10 cellular contexts compared by ENCODE assay signal in genomic region chr15:40336129-40337122, GRCh38. TPM values are rescaled to one million over a fixed set of nuclear protein-coding genes. Genes with fewer than 3 reads are reported as not detected.
DNase-seq lines count a peak whose midpoint lies in the region; ATAC-seq and TF ChIP-seq lines count a peak whose summit lies in the region.
"Had no signal": no experiment of that assay in that cellular context is flagged by ENCODE, and none has a peak within 500 bp of the region (broad histone marks: within the 10 kb centered on the region; RNA-seq: fewer than 3 reads in every experiment).

No MANE protein-coding gene starts in this region.

- H3K4me1 ChIP-seq in Loucy (ENCODE audit: insufficient read depth, low read length, poor library complexity, severe bottlenecking) (peaks cover 60% of the 10 kb centered on the region), ascending aorta (peaks cover 53 to 87% of the 10 kb centered on the region in 2 donors)
- peaks cover 0 to 16% of the 10 kb centered on the region in 2 donors for H3K4me1 ChIP-seq in naive thymus-derived CD4-positive, alpha-beta T cell (ENCODE audit: control insufficient read depth in 2 of 2, insufficient read depth in 2 of 2, low read length in 2 of 2)

- no peak overlapping the region for H3K27ac Mint-ChIP-seq in progenitor cell of endocrine pancreas
- H3K27ac Mint-ChIP-seq in naive thymus-derived CD4-positive, alpha-beta T cell, result no peak overlapping the region

- H3K79me2 ChIP-seq in Loucy (ENCODE audit: insufficient read depth, low read length), result peaks cover 19% of the 10 kb centered on the region; the same call in 1 of the 2 replicates

- H3K4me2 ChIP-seq in Loucy (ENCODE audit: low read depth, low read length, poor library complexity, severe bottlenecking), result peak overlapping the region; percentile 49

- no peak for DNase-seq in GM06990 (ENCODE audit: extremely low read depth, insufficient read length)
- no peak for DNase-seq in ascending aorta (ENCODE audit: low spot score in 2 of 2)
- DNase-seq in progenitor cell of endocrine pancreas (ENCODE audit: low spot score, unreplicated experiment), result no peak
- no peak for DNase-seq in NCI-H748 treated with DMSO at 0.1 percent for 48 hours (lab: John Stamatoyannopoulos, UW)
- no peak for DNase-seq in A172 (ENCODE audit: low spot score)
- no peak for DNase-seq in naive thymus-derived CD4-positive, alpha-beta T cell

- H3K27ac ChIP-seq in ascending aorta, result peak overlapping the region; percentile 98 to 99
- H3K27ac ChIP-seq in naive thymus-derived CD4-positive, alpha-beta T cell (ENCODE audit: low read depth, low read length), result no peak overlapping the region

- peaks cover 34% of the 10 kb centered on the region for H3K27me3 Mint-ChIP-seq in progenitor cell of endocrine pancreas
- no peaks in the 10 kb centered on the region for H3K27me3 Mint-ChIP-seq in naive thymus-derived CD4-positive, alpha-beta T cell

- H3F3A ChIP-seq in Loucy (ENCODE audit: low read depth), result 0 out of 2 replicates have a peak, but pooled peaks cover 3% of the 10 kb centered on the region

- intact Hi-C loops in ascending aorta (cut with DNase I), result loop anchor here (1.0 to 5.0 kb wide), 2 partner anchors 12 to 234 kb away; no protein-coding TSS in a partner anchor
- intact Hi-C loops in naive thymus-derived CD4-positive, alpha-beta T cell (cut with micrococcal nuclease), result no loop called here

- no peak for ATAC-seq in HG03460 (IDR thresholded peaks at IDR 0.05; ENCODE audit: unreplicated experiment)
- ATAC-seq in naive thymus-derived CD4-positive, alpha-beta T cell, result no peak

- H3K36me3 Mint-ChIP-seq in progenitor cell of endocrine pancreas (ENCODE audit: insufficient read depth), result no peaks in the 10 kb centered on the region
- peaks cover 0 to 3% (median 0%) of the 10 kb centered on the region in 5 donors for H3K36me3 Mint-ChIP-seq in naive thymus-derived CD4-positive, alpha-beta T cell

- CTCF ChIA-PET in naive thymus-derived CD4-positive, alpha-beta T cell (lab: Charles Lee), result interaction anchor here (0.7 to 14.2 kb wide), 14 partner anchors 9 to 291 kb away, joined by 3 to 366 read pairs (median 5); partner anchors contain the start of genes INAFM2 and PLCB2

- H3K9ac ChIP-seq in Loucy (ENCODE audit: low read depth, low read length, poor library complexity, severe bottlenecking), result peak overlapping the region; percentile 86

- POLR2A ChIA-PET in naive thymus-derived CD4-positive, alpha-beta T cell (lab: Charles Lee), result interaction anchor here (1.2 to 5.0 kb wide), 4 partner anchors 11 to 29 kb away, joined by 3 to 31 read pairs (median 20); partner anchors contain the start of genes INAFM2 and PLCB2

- H3K9me2 ChIP-seq in Loucy (replicated peaks; ENCODE audit: low read depth, low read length), result no peaks in the 10 kb centered on the region

- H3K9me3 Mint-ChIP-seq in progenitor cell of endocrine pancreas (ENCODE audit: low read depth), result no peaks in the 10 kb centered on the region
- peaks cover 0 to 1% (median 0%) of the 10 kb centered on the region in 11 donors for H3K9me3 Mint-ChIP-seq in naive thymus-derived CD4-positive, alpha-beta T cell

- H3K36me3 ChIP-seq in GM06990 (ENCODE audit: control insufficient read depth, insufficient read depth, low read length), result no peaks in the 10 kb centered on the region
- peaks cover 3% of the 10 kb centered on the region; the same call in 1 of the 2 replicates for H3K36me3 ChIP-seq in Loucy (ENCODE audit: insufficient read depth, low read length)
- peaks cover 4 to 7% of the 10 kb centered on the region in 2 donors for H3K36me3 ChIP-seq in ascending aorta
- no peaks in the 10 kb centered on the region for H3K36me3 ChIP-seq in naive thymus-derived CD4-positive, alpha-beta T cell (ENCODE audit: control insufficient read depth in 2 of 3, insufficient read depth in 3 of 3, low read length in 3 of 3)

- no peak overlapping the region for H3K4me3 Mint-ChIP-seq in progenitor cell of endocrine pancreas (ENCODE audit: low read depth)
- H3K4me3 Mint-ChIP-seq in naive thymus-derived CD4-positive, alpha-beta T cell, result no peak overlapping the region

- peaks cover 5% of the 10 kb centered on the region for H3K4me1 Mint-ChIP-seq in progenitor cell of endocrine pancreas (ENCODE audit: low read depth)
- H3K4me1 Mint-ChIP-seq in naive thymus-derived CD4-positive, alpha-beta T cell, result peaks cover 0 to 30% (median 22%) of the 10 kb centered on the region in 7 donors

- no peaks in the 10 kb centered on the region for H3K9me3 ChIP-seq in Loucy (ENCODE audit: insufficient read depth, low read depth, low read length)
- H3K9me3 ChIP-seq in ascending aorta, result no peaks in the 10 kb centered on the region
- no peaks in the 10 kb centered on the region for H3K9me3 ChIP-seq in naive thymus-derived CD4-positive, alpha-beta T cell (ENCODE audit: control insufficient read depth in 2 of 3, low read length in 3 of 3)

- TF ChIP-seq CTCF in GM06990 (IDR thresholded peaks at IDR 0.05; ENCODE audit: insufficient read depth, low read length, poor library complexity, severe bottlenecking) (peak; percentile 73), Loucy (conservative IDR thresholded peaks at IDR 0.05; ENCODE audit: low read length) (peak; percentile 75), ascending aorta (IDR thresholded peaks at IDR 0.05) (peak in 1 of 3 experiments; percentile 17), progenitor cell of endocrine pancreas (IDR thresholded peaks at IDR 0.05; ENCODE audit: unreplicated experiment) (peak; percentile 15)

- H3K27me3 ChIP-seq in GM06990 (replicated peaks; ENCODE audit: control insufficient read depth, insufficient read depth, low read length) (no peaks in the 10 kb centered on the region), Loucy (ENCODE audit: insufficient read depth, low read length, poor library complexity, severe bottlenecking) (no peaks in the 10 kb centered on the region), ascending aorta (no peaks in the 10 kb centered on the region)
- no peaks in the 10 kb centered on the region for H3K27me3 ChIP-seq in naive thymus-derived CD4-positive, alpha-beta T cell (ENCODE audit: control insufficient read depth in 2 of 2, insufficient read depth in 2 of 2, low read length in 2 of 2)

- H3K4me3 ChIP-seq in GM06990 (replicated peaks; ENCODE audit: low read depth, low read length), result no peak overlapping the region
- no peak overlapping the region for H3K4me3 ChIP-seq in Loucy (ENCODE audit: low read length, poor library complexity, severe bottlenecking)
- H3K4me3 ChIP-seq in ascending aorta, result peak overlapping the region in 1 of 2 donors; percentile 40
- no peak overlapping the region for H3K4me3 ChIP-seq in naive thymus-derived CD4-positive, alpha-beta T cell (ENCODE audit: low read length)

- H4K20me1 ChIP-seq in Loucy (ENCODE audit: insufficient read depth, low read length, poor library complexity, severe bottlenecking), result no peaks in the 10 kb centered on the region

- H2AFZ ChIP-seq in Loucy (ENCODE audit: low read length), result no peak overlapping the region

RNA-seq across cellular contexts. Expression of gene CCDC9B, which starts 4.3 kb away (rescaled TPM):
- total RNA-seq in ascending aorta, result 55.8 TPM
- total RNA-seq in progenitor cell of endocrine pancreas, result 0.07 and 0.11 TPM in 2 replicates
- total RNA-seq in A172 (2014; rRNA removed; shearing (Covaris generic)), result 4.4 and 12.1 TPM in 2 replicates
- 1 to 10 TPM in 4 of 5 experiments, under 1 TPM in 1; 0.73 to 2.7 (median 1.6) TPM for total RNA-seq in naive thymus-derived CD4-positive, alpha-beta T cell
- polyA plus RNA-seq in naive thymus-derived CD4-positive, alpha-beta T cell, result under 1 TPM; 0.07 to 0.30 TPM

RNA-seq across cellular contexts. Expression of gene INAFM2, which starts 12.9 kb away (rescaled TPM):
- 69.8 TPM for total RNA-seq in ascending aorta
- total RNA-seq in progenitor cell of endocrine pancreas, result 12.9 and 14.9 TPM in 2 replicates
- total RNA-seq in A172 (2014; rRNA removed; shearing (Covaris generic)), result 12.7 and 14.7 TPM in 2 replicates
- total RNA-seq in naive thymus-derived CD4-positive, alpha-beta T cell, result 10 to 100 TPM in 3 of 5 experiments, 1 to 10 TPM in 2; 7.1 to 21.2 (median 12.7) TPM
- polyA plus RNA-seq in naive thymus-derived CD4-positive, alpha-beta T cell, result 1 to 10 TPM; 2.0 to 2.2 TPM

RNA-seq across cellular contexts. Expression of gene PHGR1, which starts 14.4 kb away (rescaled TPM):
- not detected for total RNA-seq in ascending aorta
- total RNA-seq in progenitor cell of endocrine pancreas, result 0.79 TPM in 1 of 2 replicates, not detected in the other
- not detected in 2 replicates for total RNA-seq in A172 (2014; rRNA removed; shearing (Covaris generic))
- total RNA-seq in naive thymus-derived CD4-positive, alpha-beta T cell, result not detected
- not detected for polyA plus RNA-seq in naive thymus-derived CD4-positive, alpha-beta T cell
- total RNA-seq: activated CD8-positive, alpha-beta memory T cell treated with anti-CD3 and anti-CD28 coated beads for 36 hours; renal cortical epithelial cell had no signal

RNA-seq across cellular contexts. Expression of gene DISP2, which starts 21.6 kb away (rescaled TPM):
- total RNA-seq in ascending aorta, result 0.32 TPM
- total RNA-seq in progenitor cell of endocrine pancreas, result 1.0 and 3.2 TPM in 2 replicates
- 0.19 and 0.36 TPM in 2 replicates for total RNA-seq in A172 (2014; rRNA removed; shearing (Covaris generic))
- total RNA-seq in naive thymus-derived CD4-positive, alpha-beta T cell, result under 1 TPM in 4 of 5 experiments, not detected in 1; 0.05 to 0.51 (median 0.07) TPM
- not detected for polyA plus RNA-seq in naive thymus-derived CD4-positive, alpha-beta T cell

RNA-seq across cellular contexts. Expression of gene PLCB2, which starts 28.7 kb away (rescaled TPM):
- 6.9 TPM for total RNA-seq in ascending aorta
- total RNA-seq in progenitor cell of endocrine pancreas, result 2.5 and 2.8 TPM in 2 replicates
- not detected in 2 replicates for total RNA-seq in A172 (2014; rRNA removed; shearing (Covaris generic))
- total RNA-seq in naive thymus-derived CD4-positive, alpha-beta T cell, result 100 to 1,000 TPM; 179 to 359 (median 186) TPM
- 10 to 100 TPM; 19.8 to 28.4 TPM for polyA plus RNA-seq in naive thymus-derived CD4-positive, alpha-beta T cell
- total RNA-seq: renal cortical epithelial cell had no signal
